Comparison of ENCODE assay signal across 17 cellular contexts in the genomic region with DNA sequence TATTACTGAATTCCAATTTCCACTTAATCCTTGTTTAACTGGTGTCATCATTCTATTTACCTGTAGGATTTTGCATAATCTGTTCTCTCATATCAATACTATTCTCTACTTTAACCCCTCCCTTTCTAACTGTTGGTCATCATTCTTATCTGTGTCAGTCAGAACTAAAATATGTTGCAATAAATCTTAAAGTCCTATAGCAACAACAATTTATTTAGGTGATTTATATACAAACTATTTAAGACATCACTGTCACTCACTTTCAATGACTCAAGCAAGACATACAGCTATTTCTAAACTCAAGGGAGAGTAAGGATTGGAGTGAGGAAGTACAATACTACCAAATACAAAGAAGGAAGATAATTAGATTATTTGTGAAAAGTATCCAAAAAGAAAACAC.
"Had no signal": no experiment of that assay in that cellular context is flagged by ENCODE, and none has a peak within 500 bp of the region (broad histone marks: within the 10 kb centered on the region; RNA-seq: fewer than 3 reads in every experiment).

No MANE protein-coding gene starts in this region.

- H3K36me3 ChIP-seq: colonic mucosa, gastrocnemius medialis, neural progenitor cell, ovary, stomach, thoracic aorta, transverse colon had no signal

- H3K9ac ChIP-seq: neural progenitor cell had no signal

- ATAC-seq: gastrocnemius medialis; left lobe of liver; natural killer cell treated with Interleukin-12 subunit alpha and Interleukin-12 subunit beta and Interleukin-15 and Interleukin-18, amount 100 ng/mL, for 72 hours; right cardiac atrium had no signal

- H3K4me3 Mint-ChIP-seq: natural killer cell treated with Interleukin-12 subunit alpha and Interleukin-12 subunit beta and Interleukin-15 and Interleukin-18, amount 100 ng/mL, for 72 hours; neural progenitor cell had no signal

- H3K27ac ChIP-seq: colonic mucosa, gastrocnemius medialis, neural progenitor cell, ovary, stomach, thoracic aorta, transverse colon had no signal

- H3K27ac Mint-ChIP-seq: natural killer cell treated with Interleukin-12 subunit alpha and Interleukin-12 subunit beta and Interleukin-15 and Interleukin-18, amount 100 ng/mL, for 72 hours; neural progenitor cell had no signal

- H3K27me3 Mint-ChIP-seq: natural killer cell treated with Interleukin-12 subunit alpha and Interleukin-12 subunit beta and Interleukin-15 and Interleukin-18, amount 100 ng/mL, for 72 hours had no signal

- DNase-seq: colonic mucosa; dermis blood vessel endothelial cell; gastrocnemius medialis; islet precursor cell; nucleus accumbens; ovary; right cardiac atrium; small intestine; stimulated activated CD4-positive, alpha-beta T cell treated with anti-CD3 and anti-CD28 coated beads, Interleukin-12 subunit alpha, Interleukin-12 subunit beta, amount 100 ng/mL, for 4 hours; stimulated activated naive CD4-positive, alpha-beta T cell; stomach; substantia nigra; transverse colon had no signal

- H3K9me3 ChIP-seq: colonic mucosa, gastrocnemius medialis, ovary, stomach, thoracic aorta, transverse colon had no signal

- H3K9me3 Mint-ChIP-seq: neural progenitor cell had no signal

- H3K27me3 ChIP-seq: colonic mucosa, gastrocnemius medialis, neural progenitor cell, ovary, stomach, transverse colon had no signal

- H3K36me3 Mint-ChIP-seq: neural progenitor cell had no signal

- H3K4me1 ChIP-seq: colonic mucosa, gastrocnemius medialis, neural progenitor cell, stomach, transverse colon had no signal

- H2AFZ ChIP-seq: neural progenitor cell had no signal

- H3K4me2 ChIP-seq: neural progenitor cell had no signal

- H3K4me1 Mint-ChIP-seq: neural progenitor cell had no signal

- H3K4me3 ChIP-seq: colonic mucosa, gastrocnemius medialis, neural progenitor cell, ovary, stomach, thoracic aorta, transverse colon had no signal
